In the genomic region with DNA sequence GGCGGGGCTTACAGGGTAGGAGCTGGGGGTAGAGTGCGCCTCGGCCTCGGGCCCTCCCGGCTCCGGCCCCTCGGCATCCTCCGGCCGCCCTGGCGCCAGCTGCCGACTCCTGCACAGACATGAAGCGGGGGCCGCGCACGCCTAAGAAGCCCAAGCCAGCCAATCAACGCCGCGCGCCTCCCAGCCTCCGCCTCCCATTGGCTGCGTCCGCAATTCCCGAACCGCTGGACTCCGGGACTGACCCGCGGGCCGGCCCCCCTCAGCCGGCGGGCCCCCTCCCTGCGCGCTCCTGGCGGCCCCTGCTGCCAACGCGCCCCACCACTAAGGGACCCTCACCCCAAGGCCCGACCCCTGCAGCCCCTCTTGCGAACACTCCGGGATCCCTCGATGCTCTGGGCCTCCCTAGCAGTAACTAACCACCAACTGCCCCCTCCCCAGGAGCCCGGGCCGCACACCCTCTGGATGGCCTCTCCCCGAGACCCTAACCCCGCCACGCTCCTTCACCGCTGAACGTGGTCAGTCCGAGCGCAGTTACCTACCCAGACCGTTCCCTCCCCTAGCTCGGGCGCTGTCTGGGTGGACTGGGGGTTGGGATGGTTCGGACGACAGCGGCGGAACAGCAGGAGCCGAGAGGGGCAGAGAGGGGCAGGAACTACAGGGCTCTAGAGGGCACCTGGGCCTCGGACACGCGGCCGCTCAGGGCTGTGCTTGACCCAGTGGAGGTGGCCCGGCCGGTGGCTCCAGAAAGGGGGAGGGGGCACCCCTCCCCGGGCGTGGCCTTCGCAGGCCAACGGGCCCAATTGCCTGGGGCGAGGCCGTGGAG, we compare ENCODE assay signal across 1 cellular context.
TF ChIP-seq lines count a peak whose summit lies in the region.

No MANE protein-coding gene starts in this region.

TF ChIP-seq in HepG2, 621 proteins besides CTCF, POLR2A, EP300 and RAD21 (continued from another document and continues in another):
- TF ChIP-seq, protein P1, sequence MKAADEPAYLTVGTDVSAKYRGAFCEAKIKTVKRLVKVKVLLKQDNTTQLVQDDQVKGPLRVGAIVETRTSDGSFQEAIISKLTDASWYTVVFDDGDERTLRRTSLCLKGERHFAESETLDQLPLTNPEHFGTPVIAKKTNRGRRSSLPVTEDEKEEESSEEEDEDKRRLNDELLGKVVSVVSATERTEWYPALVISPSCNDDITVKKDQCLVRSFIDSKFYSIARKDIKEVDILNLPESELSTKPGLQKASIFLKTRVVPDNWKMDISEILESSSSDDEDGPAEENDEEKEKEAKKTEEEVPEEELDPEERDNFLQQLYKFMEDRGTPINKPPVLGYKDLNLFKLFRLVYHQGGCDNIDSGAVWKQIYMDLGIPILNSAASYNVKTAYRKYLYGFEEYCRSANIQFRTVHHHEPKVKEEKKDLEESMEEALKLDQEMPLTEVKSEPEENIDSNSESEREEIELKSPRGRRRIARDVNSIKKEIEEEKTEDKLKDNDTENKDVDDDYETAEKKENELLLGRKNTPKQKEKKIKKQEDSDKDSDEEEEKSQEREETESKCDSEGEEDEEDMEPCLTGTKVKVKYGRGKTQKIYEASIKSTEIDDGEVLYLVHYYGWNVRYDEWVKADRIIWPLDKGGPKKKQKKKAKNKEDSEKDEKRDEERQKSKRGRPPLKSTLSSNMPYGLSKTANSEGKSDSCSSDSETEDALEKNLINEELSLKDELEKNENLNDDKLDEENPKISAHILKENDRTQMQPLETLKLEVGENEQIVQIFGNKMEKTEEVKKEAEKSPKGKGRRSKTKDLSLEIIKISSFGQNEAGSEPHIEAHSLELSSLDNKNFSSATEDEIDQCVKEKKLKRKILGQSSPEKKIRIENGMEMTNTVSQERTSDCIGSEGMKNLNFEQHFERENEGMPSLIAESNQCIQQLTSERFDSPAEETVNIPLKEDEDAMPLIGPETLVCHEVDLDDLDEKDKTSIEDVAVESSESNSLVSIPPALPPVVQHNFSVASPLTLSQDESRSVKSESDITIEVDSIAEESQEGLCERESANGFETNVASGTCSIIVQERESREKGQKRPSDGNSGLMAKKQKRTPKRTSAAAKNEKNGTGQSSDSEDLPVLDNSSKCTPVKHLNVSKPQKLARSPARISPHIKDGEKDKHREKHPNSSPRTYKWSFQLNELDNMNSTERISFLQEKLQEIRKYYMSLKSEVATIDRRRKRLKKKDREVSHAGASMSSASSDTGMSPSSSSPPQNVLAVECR (CRISPR knock-in tag; IDR thresholded peaks at IDR 0.05; ENCODE audit: borderline replicate concordance): peak; percentile 58; the same call in 1 of the 2 replicates
- TF ChIP-seq, protein P2, sequence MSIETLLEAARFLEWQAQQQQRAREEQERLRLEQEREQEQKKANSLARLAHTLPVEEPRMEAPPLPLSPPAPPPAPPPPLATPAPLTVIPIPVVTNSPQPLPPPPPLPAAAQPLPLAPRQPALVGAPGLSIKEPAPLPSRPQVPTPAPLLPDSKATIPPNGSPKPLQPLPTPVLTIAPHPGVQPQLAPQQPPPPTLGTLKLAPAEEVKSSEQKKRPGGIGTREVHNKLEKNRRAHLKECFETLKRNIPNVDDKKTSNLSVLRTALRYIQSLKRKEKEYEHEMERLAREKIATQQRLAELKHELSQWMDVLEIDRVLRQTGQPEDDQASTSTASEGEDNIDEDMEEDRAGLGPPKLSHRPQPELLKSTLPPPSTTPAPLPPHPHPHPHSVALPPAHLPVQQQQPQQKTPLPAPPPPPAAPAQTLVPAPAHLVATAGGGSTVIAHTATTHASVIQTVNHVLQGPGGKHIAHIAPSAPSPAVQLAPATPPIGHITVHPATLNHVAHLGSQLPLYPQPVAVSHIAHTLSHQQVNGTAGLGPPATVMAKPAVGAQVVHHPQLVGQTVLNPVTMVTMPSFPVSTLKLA (IDR thresholded peaks at IDR 0.05): no peak
- TF ChIP-seq, protein P3, sequence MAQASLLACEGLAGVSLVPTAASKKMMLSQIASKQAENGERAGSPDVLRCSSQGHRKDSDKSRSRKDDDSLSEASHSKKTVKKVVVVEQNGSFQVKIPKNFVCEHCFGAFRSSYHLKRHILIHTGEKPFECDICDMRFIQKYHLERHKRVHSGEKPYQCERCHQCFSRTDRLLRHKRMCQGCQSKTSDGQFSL (CRISPR knock-in tag; IDR thresholded peaks at IDR 0.05): 0 out of 2 replicates have a peak, but pooled peaks have one; percentile 16
- TF ChIP-seq SMARCC2 (IDR thresholded peaks at IDR 0.05) (no peak), POGK (CRISPR knock-in tag; conservative IDR thresholded peaks at IDR 0.05) (0 out of 2 replicates have a peak, but pooled peaks have one; percentile 41), ARHGAP35 (CRISPR knock-in tag; IDR thresholded peaks at IDR 0.05; ENCODE audit: borderline replicate concordance) (0 out of 2 replicates have a peak, but pooled peaks have one; percentile 41), ZBTB42 (CRISPR knock-in tag; IDR thresholded peaks at IDR 0.05) (peak; percentile 91), ATF5 (CRISPR knock-in tag; IDR thresholded peaks at IDR 0.05; ENCODE audit: low read depth) (peak; percentile 20; the same call in 1 of the 2 replicates), CAMTA2 (CRISPR knock-in tag; IDR thresholded peaks at IDR 0.05; ENCODE audit: borderline replicate concordance) (no peak), NCOA1 (CRISPR knock-in tag; IDR thresholded peaks at IDR 0.05) (no peak), ZNF543 (CRISPR knock-in tag; IDR thresholded peaks at IDR 0.05) (peak; percentile 88; the same call in 1 of the 2 replicates), YEATS2 (CRISPR knock-in tag; IDR thresholded peaks at IDR 0.05; ENCODE audit: borderline replicate concordance) (peak; percentile 27; the same call in 1 of the 2 replicates), NFE2L2 (IDR thresholded peaks at IDR 0.05; ENCODE audit: low read length) (no peak), ZIK1 (CRISPR knock-in tag; IDR thresholded peaks at IDR 0.05; ENCODE audit: borderline replicate concordance, low read depth) (peak; percentile 75), ZNF337 (CRISPR knock-in tag; IDR thresholded peaks at IDR 0.05; ENCODE audit: borderline replicate concordance, low read depth) (peak; percentile 50; the same call in 1 of the 2 replicates), NFAT5 (CRISPR knock-in tag; IDR thresholded peaks at IDR 0.05) (peak; percentile 58; the same call in 1 of the 2 replicates), PHF8 (CRISPR knock-in tag; IDR thresholded peaks at IDR 0.05) (peak; percentile 79), XRCC5 (optimal IDR thresholded peaks at IDR 0.05; ENCODE audit: low read length) (peak; percentile 8), NCOA2 (CRISPR knock-in tag; IDR thresholded peaks at IDR 0.05) (peak; percentile 9; the same call in 1 of the 2 replicates), SNAPC2 (CRISPR knock-in tag; IDR thresholded peaks at IDR 0.05) (peak; percentile 43; the same call in 1 of the 2 replicates), SAP130 (CRISPR knock-in tag; IDR thresholded peaks at IDR 0.05; ENCODE audit: low read depth) (peak; percentile 67), ZBTB20 (CRISPR knock-in tag; IDR thresholded peaks at IDR 0.05; ENCODE audit: borderline replicate concordance, low read depth) (no peak), ZNF224 (CRISPR knock-in tag; IDR thresholded peaks at IDR 0.05) (peak; percentile 88; the same call in 1 of the 2 replicates), ZNF652 (CRISPR knock-in tag; IDR thresholded peaks at IDR 0.05; ENCODE audit: borderline replicate concordance, low read depth) (no peak), SALL1 (CRISPR knock-in tag; IDR thresholded peaks at IDR 0.05) (peak; percentile 47), ZSCAN29 (CRISPR knock-in tag; conservative IDR thresholded peaks at IDR 0.05) (peak; percentile 77; the same call in 1 of the 2 replicates), SATB2 (CRISPR knock-in tag; IDR thresholded peaks at IDR 0.05) (no peak), ZNF280B (CRISPR knock-in tag; IDR thresholded peaks at IDR 0.05; ENCODE audit: borderline replicate concordance) (0 out of 2 replicates have a peak, but pooled peaks have one; percentile 73), ZNF367 (CRISPR knock-in tag; IDR thresholded peaks at IDR 0.05; ENCODE audit: borderline replicate concordance) (peak; percentile 35; the same call in 1 of the 2 replicates)
- TF ChIP-seq, protein P4, sequence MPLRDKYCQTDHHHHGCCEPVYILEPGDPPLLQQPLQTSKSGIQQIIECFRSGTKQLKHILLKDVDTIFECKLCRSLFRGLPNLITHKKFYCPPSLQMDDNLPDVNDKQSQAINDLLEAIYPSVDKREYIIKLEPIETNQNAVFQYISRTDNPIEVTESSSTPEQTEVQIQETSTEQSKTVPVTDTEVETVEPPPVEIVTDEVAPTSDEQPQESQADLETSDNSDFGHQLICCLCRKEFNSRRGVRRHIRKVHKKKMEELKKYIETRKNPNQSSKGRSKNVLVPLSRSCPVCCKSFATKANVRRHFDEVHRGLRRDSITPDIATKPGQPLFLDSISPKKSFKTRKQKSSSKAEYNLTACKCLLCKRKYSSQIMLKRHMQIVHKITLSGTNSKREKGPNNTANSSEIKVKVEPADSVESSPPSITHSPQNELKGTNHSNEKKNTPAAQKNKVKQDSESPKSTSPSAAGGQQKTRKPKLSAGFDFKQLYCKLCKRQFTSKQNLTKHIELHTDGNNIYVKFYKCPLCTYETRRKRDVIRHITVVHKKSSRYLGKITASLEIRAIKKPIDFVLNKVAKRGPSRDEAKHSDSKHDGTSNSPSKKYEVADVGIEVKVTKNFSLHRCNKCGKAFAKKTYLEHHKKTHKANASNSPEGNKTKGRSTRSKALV (CRISPR knock-in tag; IDR thresholded peaks at IDR 0.05): 0 out of 2 replicates have a peak, but pooled peaks have one; percentile 25
- TF ChIP-seq, protein P5, sequence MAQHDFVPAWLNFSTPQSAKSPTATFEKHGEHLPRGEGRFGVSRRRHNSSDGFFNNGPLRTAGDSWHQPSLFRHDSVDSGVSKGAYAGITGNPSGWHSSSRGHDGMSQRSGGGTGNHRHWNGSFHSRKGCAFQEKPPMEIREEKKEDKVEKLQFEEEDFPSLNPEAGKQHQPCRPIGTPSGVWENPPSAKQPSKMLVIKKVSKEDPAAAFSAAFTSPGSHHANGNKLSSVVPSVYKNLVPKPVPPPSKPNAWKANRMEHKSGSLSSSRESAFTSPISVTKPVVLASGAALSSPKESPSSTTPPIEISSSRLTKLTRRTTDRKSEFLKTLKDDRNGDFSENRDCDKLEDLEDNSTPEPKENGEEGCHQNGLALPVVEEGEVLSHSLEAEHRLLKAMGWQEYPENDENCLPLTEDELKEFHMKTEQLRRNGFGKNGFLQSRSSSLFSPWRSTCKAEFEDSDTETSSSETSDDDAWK (CRISPR knock-in tag; IDR thresholded peaks at IDR 0.05): no peak
- TF ChIP-seq, protein P6, sequence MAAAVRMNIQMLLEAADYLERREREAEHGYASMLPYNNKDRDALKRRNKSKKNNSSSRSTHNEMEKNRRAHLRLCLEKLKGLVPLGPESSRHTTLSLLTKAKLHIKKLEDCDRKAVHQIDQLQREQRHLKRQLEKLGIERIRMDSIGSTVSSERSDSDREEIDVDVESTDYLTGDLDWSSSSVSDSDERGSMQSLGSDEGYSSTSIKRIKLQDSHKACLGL (CRISPR knock-in tag; IDR thresholded peaks at IDR 0.05): peak; percentile 31
